8 cellular contexts compared by ENCODE assay signal in genomic region chr22:20803696-20804324, GRCh38. TPM values are rescaled to one million over a fixed set of nuclear protein-coding genes. Genes with fewer than 3 reads are reported as not detected.
DNase-seq lines count a peak whose midpoint lies in the region; ATAC-seq and TF ChIP-seq lines count a peak whose summit lies in the region.
"Had no signal": no experiment of that assay in that cellular context is flagged by ENCODE, and none has a peak within 500 bp of the region (broad histone marks: within the 10 kb centered on the region; RNA-seq: fewer than 3 reads in every experiment).

No MANE protein-coding gene starts in this region.

- H2AFZ ChIP-seq in OCI-LY1 (ENCODE audit: low read length): no peak overlapping the region

- no peak overlapping the region for H3K27ac ChIP-seq in OCI-LY1 (ENCODE audit: low read depth, low read length, poor library complexity, severe bottlenecking)
- H3K27ac ChIP-seq in upper lobe of right lung: no peak overlapping the region

- no peak overlapping the region for H3K9ac ChIP-seq in OCI-LY1 (ENCODE audit: low read length)

- ATAC-seq in upper lobe of right lung (peak; percentile 45), GM18502 (IDR thresholded peaks at IDR 0.05; ENCODE audit: poor library complexity, unreplicated experiment) (no peak)

- intact Hi-C loops in upper lobe of right lung (cut with DNase I): no loop called here

- no peaks in the 10 kb centered on the region for H3K9me3 ChIP-seq in OCI-LY1 (ENCODE audit: low read length)
- H3K9me3 ChIP-seq in upper lobe of right lung: no peaks in the 10 kb centered on the region

- no peaks in the 10 kb centered on the region for H3K79me2 ChIP-seq in OCI-LY1 (ENCODE audit: insufficient read depth, low read length)

- H3K27me3 ChIP-seq in OCI-LY1 (ENCODE audit: insufficient read depth, low read length) (no peaks in the 10 kb centered on the region), upper lobe of right lung (no peaks in the 10 kb centered on the region)

- no peak overlapping the region for H3K4me2 ChIP-seq in OCI-LY1 (ENCODE audit: low read length)

- peaks cover 83% of the 10 kb centered on the region for H3K36me3 ChIP-seq in OCI-LY1 (ENCODE audit: insufficient read depth, low read length)
- peaks cover 98% of the 10 kb centered on the region for H3K36me3 ChIP-seq in upper lobe of right lung

- TF ChIP-seq CTCF in GM12872 (IDR thresholded peaks at IDR 0.05; ENCODE audit: insufficient read depth, low read depth, low read length) (peak; percentile 61), OCI-LY1 (IDR thresholded peaks at IDR 0.05; ENCODE audit: low read length) (peak; percentile 64; the same call in 1 of the 2 replicates), upper lobe of right lung (IDR thresholded peaks at IDR 0.05) (peak; percentile 20)

- H3K9me2 ChIP-seq in OCI-LY1 (ENCODE audit: low read depth, low read length): no peaks in the 10 kb centered on the region

- no peaks in the 10 kb centered on the region for H4K20me1 ChIP-seq in OCI-LY1 (ENCODE audit: insufficient read depth, low read length)

- H3F3A ChIP-seq in OCI-LY1 (ENCODE audit: insufficient read depth, low read length): no peaks in the 10 kb centered on the region

- H3K4me3 ChIP-seq in OCI-LY1 (ENCODE audit: low read depth, low read length, poor library complexity, severe bottlenecking) (no peak overlapping the region), upper lobe of right lung (no peak overlapping the region)

- H3K4me1 ChIP-seq in OCI-LY1 (ENCODE audit: insufficient read depth, low read length, severe bottlenecking) (no peaks in the 10 kb centered on the region), upper lobe of right lung (no peaks in the 10 kb centered on the region)

- DNase-seq in astrocyte of the hippocampus (ENCODE audit: low read depth, low spot score) (peak; percentile 60), kidney tubule cell (ENCODE audit: low spot score) (peak; percentile 22), upper lobe of right lung (no peak)
- DNase-seq in activated CD4-positive, CD25-positive, alpha-beta regulatory T cell (lab: John Stamatoyannopoulos, UW): no peak
- DNase-seq: naive B cell had no signal

RNA-seq across cellular contexts. Expression of gene SERPIND1, which starts 29.9 kb away (rescaled TPM):
- total RNA-seq in upper lobe of right lung: 0.58 TPM

RNA-seq across cellular contexts. Expression of gene PI4KA, which starts 54.8 kb away (rescaled TPM):
- 113 TPM for total RNA-seq in upper lobe of right lung

RNA-seq across cellular contexts. Expression of gene SNAP29, which starts 55.0 kb away (rescaled TPM):
- total RNA-seq in upper lobe of right lung: 24.3 TPM

Comparison
In these comparisons a context has a peak if more than half of its experiments do, and no peak if none do; other contexts are left out.
1. DNase-seq: peak in astrocyte of the hippocampus (single experiment) and kidney tubule cell (single experiment); none in upper lobe of right lung (single experiment) and activated CD4-positive, CD25-positive, alpha-beta regulatory T cell (0 of 4).
2. Peak in every context shown above with its lines, with median percentiles within 50 percentile points of each other: CTCF ChIP-seq.